In the genomic region with DNA sequence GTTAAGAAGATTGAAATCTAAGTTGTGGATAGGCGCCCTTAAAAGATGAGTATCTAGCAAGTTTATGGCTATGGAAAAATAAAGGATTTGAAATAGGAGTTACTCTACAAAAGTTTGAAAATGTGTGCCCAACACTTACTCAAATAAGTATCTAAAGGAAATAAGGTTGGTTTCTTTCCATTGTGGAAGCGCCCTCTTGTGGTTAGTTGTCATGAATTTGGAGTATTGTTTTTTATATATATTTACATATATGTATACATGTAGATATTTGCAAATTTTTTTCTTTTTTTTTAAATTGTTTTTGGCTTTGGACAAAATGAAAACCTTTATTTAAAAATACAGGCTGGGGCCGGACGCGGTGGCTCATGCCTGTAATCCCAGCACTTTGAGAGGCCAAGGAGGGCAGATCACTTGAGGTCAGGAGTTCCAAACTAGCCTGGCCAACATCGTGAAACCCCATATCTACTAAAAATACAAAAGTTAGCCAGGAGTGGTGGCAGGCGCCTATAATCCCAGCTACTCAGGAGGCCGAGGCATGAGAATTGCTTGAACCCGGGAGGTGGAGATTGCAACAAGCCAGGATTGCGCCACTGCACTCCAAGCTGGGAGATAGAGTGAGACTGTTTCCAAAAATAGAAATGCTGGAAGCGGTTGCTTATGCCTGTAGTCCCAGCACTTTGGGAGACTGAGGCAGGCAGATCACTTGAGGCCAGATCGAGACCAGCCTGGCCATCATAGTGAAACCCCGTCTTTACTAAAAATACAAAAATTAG, we compare ENCODE assay signal across 9 cellular contexts. TPM values are rescaled to one million over a fixed set of nuclear protein-coding genes. Genes with fewer than 3 reads are reported as not detected.
DNase-seq lines count a peak whose midpoint lies in the region; ATAC-seq, FAIRE-seq and TF ChIP-seq lines count a peak whose summit lies in the region.
"Had no signal": no experiment of that assay in that cellular context is flagged by ENCODE, and none has a peak within 500 bp of the region (broad histone marks: within the 10 kb centered on the region; RNA-seq: fewer than 3 reads in every experiment).

No MANE protein-coding gene starts in this region.

- H3K9me3 ChIP-seq in MM.1S (replicated peaks; ENCODE audit: insufficient read depth, low read length) = no peaks in the 10 kb centered on the region

- CTCF ChIA-PET in activated CD4-positive, alpha-beta memory T cell treated with anti-CD3 and anti-CD28 coated beads for 36 hours (lab: Charles Lee) = interaction anchor here (0.7 to 3.4 kb wide), 12 partner anchors 13 to 439 kb away, joined by 3 to 43 read pairs (median 6); no protein-coding TSS in a partner anchor
- CTCF ChIA-PET in activated CD4-positive, alpha-beta memory T cell treated with anti-CD3 and anti-CD28 coated beads, Interleukin-2, amount 10 ng/mL, durations not matched to agents 7 days and 5 days (lab: Charles Lee) = interaction anchor here (0.7 to 7.1 kb wide), 15 partner anchors 10 to 440 kb away, joined by 3 to 103 read pairs (median 4); partner anchors contain the start of genes CHTF8 and UTP4

- no peak overlapping the region for H2AFZ ChIP-seq in MM.1S (ENCODE audit: low read length)

- no peaks in the 10 kb centered on the region; the same call in 1 of the 2 replicates for H3F3A ChIP-seq in MM.1S (ENCODE audit: insufficient read depth, low read length)

- no peak overlapping the region for H3K4me2 ChIP-seq in MM.1S (ENCODE audit: low read depth, low read length)

- DNase-seq in activated CD4-positive, alpha-beta memory T cell treated with anti-CD3 and anti-CD28 coated beads for 36 hours = no peak
- DNase-seq in activated CD4-positive, alpha-beta memory T cell treated with anti-CD3 and anti-CD28 coated beads, Interleukin-2, amount 10 ng/mL, durations not matched to agents 7 days and 5 days = no peak
- peak; percentile 73 for DNase-seq in MM.1S
- DNase-seq in T-helper 9 cell = peak; percentile 25
- DNase-seq in naive B cell = peak; percentile 54
- no peak for DNase-seq in epidermal melanocyte (ENCODE audit: insufficient read length, low spot score)
- no peak for DNase-seq in UCSD-AML1 (lab: John Stamatoyannopoulos, UW; ENCODE audit: unreplicated experiment)

- no peak overlapping the region for H3K4me3 ChIP-seq in MM.1S (ENCODE audit: low read length)

- H3K27me3 Mint-ChIP-seq in activated CD4-positive, alpha-beta memory T cell treated with anti-CD3 and anti-CD28 coated beads for 36 hours = no peaks in the 10 kb centered on the region
- no peaks in the 10 kb centered on the region for H3K27me3 Mint-ChIP-seq in activated CD4-positive, alpha-beta memory T cell treated with anti-CD3 and anti-CD28 coated beads, Interleukin-2, amount 10 ng/mL, durations not matched to agents 7 days and 5 days
- no peaks in the 10 kb centered on the region for H3K27me3 Mint-ChIP-seq in naive B cell

- H3K9me2 ChIP-seq in MM.1S (replicated peaks; ENCODE audit: insufficient read depth, low read length) = no peaks in the 10 kb centered on the region

- H3K27ac Mint-ChIP-seq in activated CD4-positive, alpha-beta memory T cell treated with anti-CD3 and anti-CD28 coated beads for 36 hours = peak overlapping the region; percentile 29
- no peak overlapping the region for H3K27ac Mint-ChIP-seq in activated CD4-positive, alpha-beta memory T cell treated with anti-CD3 and anti-CD28 coated beads, Interleukin-2, amount 10 ng/mL, durations not matched to agents 7 days and 5 days
- peak overlapping the region in 1 of 6 donors; percentile 76 for H3K27ac Mint-ChIP-seq in naive B cell

- H4K20me1 ChIP-seq in MM.1S (ENCODE audit: insufficient read depth, low read length) = no peaks in the 10 kb centered on the region

- intact Hi-C loops in activated CD4-positive, alpha-beta memory T cell treated with anti-CD3 and anti-CD28 coated beads for 36 hours (cut with micrococcal nuclease) = loop anchor here (1.0 to 5.0 kb wide), 3 partner anchors 120 to 758 kb away; no protein-coding TSS in a partner anchor

- POLR2A ChIA-PET in activated CD4-positive, alpha-beta memory T cell treated with anti-CD3 and anti-CD28 coated beads for 36 hours (lab: Charles Lee) = interaction anchor here (0.7 kb wide), 1 partner anchor 99 kb away, joined by 3 read pairs; no protein-coding TSS in a partner anchor
- POLR2A ChIA-PET in activated CD4-positive, alpha-beta memory T cell treated with anti-CD3 and anti-CD28 coated beads, Interleukin-2, amount 10 ng/mL, durations not matched to agents 7 days and 5 days (lab: Charles Lee) = interaction anchor here (0.9 to 1.9 kb wide), 2 partner anchors 101 to 137 kb away, joined by 3 to 6 read pairs; partner anchors contain the start of gene SNTB2

- H3K4me1 Mint-ChIP-seq in activated CD4-positive, alpha-beta memory T cell treated with anti-CD3 and anti-CD28 coated beads for 36 hours (ENCODE audit: low read depth) = peaks cover 3% of the 10 kb centered on the region
- peaks cover 2% of the 10 kb centered on the region for H3K4me1 Mint-ChIP-seq in activated CD4-positive, alpha-beta memory T cell treated with anti-CD3 and anti-CD28 coated beads, Interleukin-2, amount 10 ng/mL, durations not matched to agents 7 days and 5 days
- no peaks in the 10 kb centered on the region for H3K4me1 Mint-ChIP-seq in naive B cell

- H3K79me2 ChIP-seq in MM.1S (ENCODE audit: low read length) = no peaks in the 10 kb centered on the region

- peaks cover 1% of the 10 kb centered on the region for H3K36me3 Mint-ChIP-seq in activated CD4-positive, alpha-beta memory T cell treated with anti-CD3 and anti-CD28 coated beads for 36 hours
- H3K36me3 Mint-ChIP-seq in activated CD4-positive, alpha-beta memory T cell treated with anti-CD3 and anti-CD28 coated beads, Interleukin-2, amount 10 ng/mL, durations not matched to agents 7 days and 5 days (ENCODE audit: low read depth) = peaks cover 2% of the 10 kb centered on the region
- H3K36me3 Mint-ChIP-seq in naive B cell = no peaks in the 10 kb centered on the region

- H3K36me3 ChIP-seq in MM.1S (replicated peaks; ENCODE audit: insufficient read depth, low read length) = no peaks in the 10 kb centered on the region

- peak; percentile 89 for FAIRE-seq in endometrium (lab: Jason Lieb, UNC)
- FAIRE-seq: colon had no signal

- H3K4me1 ChIP-seq in MM.1S (ENCODE audit: low read length) = no peaks in the 10 kb centered on the region

- H3K9ac ChIP-seq in MM.1S (ENCODE audit: low read length) = no peak overlapping the region

- no peak overlapping the region for H3K27ac ChIP-seq in MM.1S (ENCODE audit: low read length)

- no peaks in the 10 kb centered on the region for H3K9me3 Mint-ChIP-seq in activated CD4-positive, alpha-beta memory T cell treated with anti-CD3 and anti-CD28 coated beads for 36 hours
- no peaks in the 10 kb centered on the region for H3K9me3 Mint-ChIP-seq in activated CD4-positive, alpha-beta memory T cell treated with anti-CD3 and anti-CD28 coated beads, Interleukin-2, amount 10 ng/mL, durations not matched to agents 7 days and 5 days
- no peaks in the 10 kb centered on the region for H3K9me3 Mint-ChIP-seq in naive B cell

- no peaks in the 10 kb centered on the region for H3K27me3 ChIP-seq in MM.1S (replicated peaks; ENCODE audit: insufficient read depth, low read length)

- ATAC-seq in naive B cell (ENCODE audit: low read depth in 2 of 2) = no peak

- TF ChIP-seq CTCF in MM.1S (IDR thresholded peaks at IDR 0.05; ENCODE audit: low read length) = peak; percentile 33

- H3K4me3 Mint-ChIP-seq in activated CD4-positive, alpha-beta memory T cell treated with anti-CD3 and anti-CD28 coated beads for 36 hours = no peak overlapping the region
- H3K4me3 Mint-ChIP-seq in activated CD4-positive, alpha-beta memory T cell treated with anti-CD3 and anti-CD28 coated beads, Interleukin-2, amount 10 ng/mL, durations not matched to agents 7 days and 5 days = no peak overlapping the region
- no peak overlapping the region for H3K4me3 Mint-ChIP-seq in naive B cell

RNA-seq across cellular contexts. Expression of gene VPS4A, which starts 24.0 kb away (rescaled TPM):
- total RNA-seq in activated CD4-positive, alpha-beta memory T cell treated with anti-CD3 and anti-CD28 coated beads for 36 hours = 10 to 100 TPM; 32.1 to 33.0 TPM
- 10 to 100 TPM; 32.3 to 34.9 TPM for total RNA-seq in activated CD4-positive, alpha-beta memory T cell treated with anti-CD3 and anti-CD28 coated beads, Interleukin-2, amount 10 ng/mL, durations not matched to agents 7 days and 5 days
- polyA plus RNA-seq in naive B cell (ENCODE audit: low read depth in 6 of 6) = 10 to 100 TPM; 22.2 to 35.1 (median 27.8) TPM

RNA-seq across cellular contexts. Expression of gene PDF, which starts 43.3 kb away (rescaled TPM):
- total RNA-seq in activated CD4-positive, alpha-beta memory T cell treated with anti-CD3 and anti-CD28 coated beads for 36 hours = 10 to 100 TPM; 16.2 to 17.6 TPM
- total RNA-seq in activated CD4-positive, alpha-beta memory T cell treated with anti-CD3 and anti-CD28 coated beads, Interleukin-2, amount 10 ng/mL, durations not matched to agents 7 days and 5 days = 1 to 10 TPM; 8.8 to 9.7 TPM
- 10 to 100 TPM in 3 of 6 donors, 1 to 10 TPM in 3; 8.7 to 16.0 (median 11.1) TPM for polyA plus RNA-seq in naive B cell (ENCODE audit: low read depth in 6 of 6)

RNA-seq across cellular contexts. Expression of gene COG8, which starts 52.2 kb away (rescaled TPM):
- 10 to 100 TPM; 25.4 to 27.9 TPM for total RNA-seq in activated CD4-positive, alpha-beta memory T cell treated with anti-CD3 and anti-CD28 coated beads for 36 hours
- 10 to 100 TPM; 30.6 to 30.7 TPM for total RNA-seq in activated CD4-positive, alpha-beta memory T cell treated with anti-CD3 and anti-CD28 coated beads, Interleukin-2, amount 10 ng/mL, durations not matched to agents 7 days and 5 days
- 10 to 100 TPM; 25.4 to 57.1 (median 34.3) TPM for polyA plus RNA-seq in naive B cell (ENCODE audit: low read depth in 6 of 6)

RNA-seq across cellular contexts. Expression of gene NIP7, which starts 52.4 kb away (rescaled TPM):
- total RNA-seq in activated CD4-positive, alpha-beta memory T cell treated with anti-CD3 and anti-CD28 coated beads for 36 hours = 10 to 100 TPM; 43.3 to 47.1 TPM
- 10 to 100 TPM; 36.0 to 36.7 TPM for total RNA-seq in activated CD4-positive, alpha-beta memory T cell treated with anti-CD3 and anti-CD28 coated beads, Interleukin-2, amount 10 ng/mL, durations not matched to agents 7 days and 5 days
- 10 to 100 TPM; 21.0 to 30.4 (median 23.7) TPM for polyA plus RNA-seq in naive B cell (ENCODE audit: low read depth in 6 of 6)

Comparison
In these comparisons a context has a peak if more than half of its experiments do, and no peak if none do; other contexts are left out.
1. DNase-seq: peak in MM.1S (single experiment), T-helper 9 cell (single experiment) and naive B cell (single experiment); none in activated CD4-positive, alpha-beta memory T cell treated with anti-CD3 and anti-CD28 coated beads for 36 hours (single experiment), activated CD4-positive, alpha-beta memory T cell treated with anti-CD3 and anti-CD28 coated beads, Interleukin-2, amount 10 ng/mL, durations not matched to agents 7 days and 5 days (single experiment), epidermal melanocyte (single experiment) and UCSD-AML1 (single experiment).